ENCODE assay signal across 25 cellular contexts in genomic region chr16:12311309-12311708, GRCh38.
DNase-seq lines count a peak whose midpoint lies in the region; ATAC-seq, FAIRE-seq and TF ChIP-seq lines count a peak whose summit lies in the region.
"Had no signal": no experiment of that assay in that cellular context is flagged by ENCODE, and none has a peak within 500 bp of the region (broad histone marks: within the 10 kb centered on the region; RNA-seq: fewer than 3 reads in every experiment).

No MANE protein-coding gene starts in this region.

- CTCF ChIA-PET in K562 (lab: Yijun Ruan, JAX; ENCODE audit: low intra/inter-chr PET ratio): no interaction called here

- no peak overlapping the region for H2AFZ ChIP-seq in K562 (ENCODE audit: low read depth, low read length)

- H3K9me3 ChIP-seq in K562 (replicated peaks; ENCODE audit: control insufficient read depth, insufficient read depth, low read depth, low read length) (no peaks in the 10 kb centered on the region), iPS-20b (ENCODE audit: insufficient read depth, low read depth, low read length) (no peaks in the 10 kb centered on the region), gastrocnemius medialis (no peaks in the 10 kb centered on the region)
- H3K9me3 ChIP-seq: adrenal gland, MG63 had no signal

- no peak overlapping the region for H3K9ac ChIP-seq in K562 (ENCODE audit: insufficient read depth in 1 of 2, low read depth in 2 of 2, low read length in 2 of 2)
- 0 out of 2 replicates have a peak overlapping the region, but pooled peaks have one; percentile 15 for H3K9ac ChIP-seq in iPS-20b (ENCODE audit: low read depth, low read length)

- intact Hi-C loops in K562 (cut with micrococcal nuclease) (no loop called here), posterior vena cava (cut with DNase I) (no loop called here), gastrocnemius medialis (cut with DNase I; ENCODE audit: low total_unique reads) (no loop called here)

- no TSS peak for BruUV-seq in K562 (replicated peaks; lab: Mats Ljungman, UMichigan)

- H3K36me3 ChIP-seq in K562 (ENCODE audit: control insufficient read depth, insufficient read depth, low read length) (no peaks in the 10 kb centered on the region), iPS-20b (ENCODE audit: insufficient read depth, low read depth, low read length) (no peaks in the 10 kb centered on the region), gastrocnemius medialis (no peaks in the 10 kb centered on the region)
- H3K36me3 ChIP-seq: adrenal gland, MG63 had no signal

- FAIRE-seq in K562 (lab: Jason Lieb, UNC): no peak
- FAIRE-seq: bronchial epithelial cell, urothelium cell line had no signal

- peaks cover 36% of the 10 kb centered on the region for H4K20me1 ChIP-seq in K562 (replicated peaks; ENCODE audit: control insufficient read depth, insufficient read depth, low read length)

- no peaks in the 10 kb centered on the region for H3K9me1 ChIP-seq in K562 (ENCODE audit: control insufficient read depth, insufficient read depth, low read length)

- TF ChIP-seq POLR2A in K562 (conservative IDR thresholded peaks at IDR 0.05) (no peak), gastrocnemius medialis (IDR thresholded peaks at IDR 0.05) (no peak)

- POLR2A ChIA-PET in K562 (lab: Yijun Ruan, JAX): interaction anchor here (0.6 to 1.6 kb wide), 4 partner anchors 10 to 56 kb away, joined by 3 to 4 read pairs (median 4); no protein-coding TSS in a partner anchor

- 19% methylated on average over 9 of the region's 9 CpGs for WGBS in K562 (ENCODE audit: insufficient coverage, low coverage, missing lambda C conversion rate)

- peaks cover 18 to 35% of the 10 kb centered on the region in 2 experiments for H3K27me3 ChIP-seq in K562 (ENCODE audit: control insufficient read depth in 2 of 2, insufficient read depth in 2 of 2, low read length in 2 of 2)
- H3K27me3 ChIP-seq in iPS-20b (ENCODE audit: insufficient read depth, low read length): no peaks in the 10 kb centered on the region
- H3K27me3 ChIP-seq in gastrocnemius medialis: no peaks in the 10 kb centered on the region
- H3K27me3 ChIP-seq: adrenal gland, MG63 had no signal

- no peak for TF ChIP-seq EP300 in K562 (IDR thresholded peaks at IDR 0.05; ENCODE audit: low read length)

- in situ Hi-C loops in K562 (cut with MboI): no loop called here
- in situ Hi-C loops in gastrocnemius medialis (cut with MboI; ENCODE audit: low sequenced_read_pairs in 4 of 4): no loop called here

- ATAC-seq in K562 (peak; percentile 42; the same call in 1 of the 3 replicates), gastrocnemius medialis (no peak), GM21717 (IDR thresholded peaks at IDR 0.05; ENCODE audit: unreplicated experiment) (no peak)

- peak in 1 of 2 experiments; percentile 15; a peak in 1 of 4 replicates for TF ChIP-seq RAD21 in K562 (CRISPR knock-in tag; conservative IDR thresholded peaks at IDR 0.05 in 1 of 2, IDR thresholded peaks at IDR 0.05 in 1 of 2)

- no peak overlapping the region for H3K4me2 ChIP-seq in K562 (ENCODE audit: insufficient read depth, low read length)

- H3K27ac ChIP-seq in K562 (ENCODE audit: extremely low read depth, low read depth, low read length) (no peak overlapping the region), iPS-20b (ENCODE audit: low read length) (no peak overlapping the region), gastrocnemius medialis (no peak overlapping the region)
- H3K27ac ChIP-seq: 22Rv1, adrenal gland, VCaP had no signal

- TF ChIP-seq CTCF in K562 (IDR thresholded peaks at IDR 0.05 in 2 of 3, conservative IDR thresholded peaks at IDR 0.05 in 1 of 3; ENCODE audit: insufficient read depth in 2 of 3, low read depth in 1 of 3, low read length in 3 of 3): peak in 1 of 3 experiments; percentile 22; a peak in 1 of 6 replicates
- TF ChIP-seq CTCF in gastrocnemius medialis (IDR thresholded peaks at IDR 0.05 in 4 of 5, conservative IDR thresholded peaks at IDR 0.05 in 1 of 5): no peak

- DNase-seq in NCI-H146 (lab: John Stamatoyannopoulos, UW) (peak; percentile 15), NCI-H146 treated with DMSO at 0.1 percent for 48 hours (lab: John Stamatoyannopoulos, UW; ENCODE audit: unreplicated experiment) (no peak), K562 (ENCODE audit: extremely low read depth in 1 of 4, low spot score in 3 of 4) (no peak), posterior vena cava (ENCODE audit: low spot score) (peak; percentile 77), gastrocnemius medialis (no peak), globus pallidus (ENCODE audit: low spot score) (no peak)
- DNase-seq: activated CD4-positive, alpha-beta T cell treated with anti-CD3 and anti-CD28 coated beads, Interleukin-2, amount 50 U/mL, for 4 hours; activated CD8-positive, alpha-beta memory T cell treated with anti-CD3 and anti-CD28 coated beads, Interleukin-2, amount 50 U/mL, for 48 hours; activated effector memory CD4-positive, alpha-beta T cell treated with Interleukin-2 at 50 U/mL for 16 hours; adrenal gland; COR-L47; cortex of kidney; foreskin fibroblast; MG63; NCI-H1417 treated with DMSO at 0.1 percent for 48 hours; NCI-H2171; OCI-M1; retina; stimulated activated CD4-positive, alpha-beta T cell treated with anti-CD3 and anti-CD28 coated beads, Interleukin-12 subunit alpha, Interleukin-12 subunit beta, amount 100 ng/mL, for 4 hours had no signal

- no peak overlapping the region for H3K4me3 ChIP-seq in K562
- no peak overlapping the region for H3K4me3 ChIP-seq in iPS-20b (ENCODE audit: low read length)
- H3K4me3 ChIP-seq in gastrocnemius medialis: no peak overlapping the region
- H3K4me3 ChIP-seq: adrenal gland, MG63 had no signal

- no peaks in the 10 kb centered on the region for H3K79me2 ChIP-seq in K562 (ENCODE audit: control insufficient read depth, insufficient read depth, low read length)

- H3K4me1 ChIP-seq in K562 (replicated peaks in 1 of 2; ENCODE audit: control insufficient read depth in 2 of 2, insufficient read depth in 2 of 2, low read length in 2 of 2): no peaks in the 10 kb centered on the region
- peaks cover 23% of the 10 kb centered on the region for H3K4me1 ChIP-seq in iPS-20b (ENCODE audit: insufficient read depth, low read length)
- H3K4me1 ChIP-seq in gastrocnemius medialis: no peaks in the 10 kb centered on the region
- H3K4me1 ChIP-seq: adrenal gland had no signal

TF ChIP-seq in K562, 482 proteins besides CTCF, POLR2A, EP300 and RAD21:
- TF ChIP-seq HEY1 (CRISPR knock-in tag; IDR thresholded peaks at IDR 0.05; ENCODE audit: borderline replicate concordance) (no peak), NR2F6 (CRISPR knock-in tag; IDR thresholded peaks at IDR 0.05) (no peak), RCOR1 (IDR thresholded peaks at IDR 0.05; ENCODE audit: borderline replicate concordance in 1 of 2, low read depth in 2 of 2, low read length in 2 of 2) (no peak), ZNF280A (IDR thresholded peaks at IDR 0.05; ENCODE audit: low read depth, partially characterized antibody) (no peak), CBFA2T2 (conservative IDR thresholded peaks at IDR 0.05) (no peak), BCLAF1 (IDR thresholded peaks at IDR 0.05; ENCODE audit: borderline replicate concordance in 1 of 2, control insufficient read depth in 1 of 2, low read depth in 2 of 2, low read length in 1 of 2) (no peak)

Comparison
In these comparisons a context has a peak if more than half of its experiments do, and no peak if none do; other contexts are left out.
1. DNase-seq: peak in NCI-H146 (single experiment) and posterior vena cava (single experiment); none in NCI-H146 treated with DMSO at 0.1 percent for 48 hours (single experiment), K562 (0 of 4), gastrocnemius medialis (0 of 2) and globus pallidus (single experiment).